ENCODE assay signal across 8 cellular contexts in the genomic region with DNA sequence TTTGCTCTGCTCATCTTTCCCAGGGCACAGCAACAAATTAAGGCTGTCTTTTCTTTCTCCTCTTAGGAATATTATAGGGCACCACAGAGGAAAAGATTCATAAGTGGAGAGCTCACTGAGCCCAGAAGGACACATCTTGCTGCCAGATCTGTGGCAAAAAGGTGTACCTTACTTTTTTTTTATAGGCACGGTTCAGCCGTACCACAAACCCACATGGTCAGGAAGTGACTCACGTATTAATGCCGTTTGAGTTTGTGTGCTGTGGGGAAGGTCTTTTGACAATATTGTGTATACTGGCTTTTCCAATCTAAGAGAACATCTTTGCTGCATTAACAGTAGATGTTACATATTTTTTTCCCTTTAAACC. TPM values are rescaled to one million over a fixed set of nuclear protein-coding genes. Genes with fewer than 3 reads are reported as not detected.
DNase-seq lines count a peak whose midpoint lies in the region; TF ChIP-seq lines count a peak whose summit lies in the region.

No MANE protein-coding gene starts in this region.

- POLR2A ChIA-PET in HEK293 (lab: Yijun Ruan, JAX) = interaction anchor here (0.9 to 2.2 kb wide), 4 partner anchors 9 to 106 kb away, joined by 3 to 11 read pairs (median 4); a partner anchor contains a TSS

- DNase-seq in NK-92 treated with Interleukin-12 subunit alpha and Interleukin-12 subunit beta, amount 100 ng/mL, for 24 hours (lab: John Stamatoyannopoulos, UW) = peak; percentile 43
- no peak for DNase-seq in NK-92 (lab: John Stamatoyannopoulos, UW; ENCODE audit: unreplicated experiment)
- peak; percentile 65 for DNase-seq in MG63
- DNase-seq in activated CD4-positive, alpha-beta T cell treated with anti-CD3 and anti-CD28 coated beads, Interleukin-2, amount 50 U/mL, for 4 hours = peak; percentile 27 to 31
- DNase-seq in fibroblast of pulmonary artery (ENCODE audit: low read depth) = peak; percentile 62
- DNase-seq in stimulated activated naive CD4-positive, alpha-beta T cell (lab: John Stamatoyannopoulos, UW) = peak; percentile 15 to 84 (median 70)
- no peak for DNase-seq in NCI-H2107 (lab: John Stamatoyannopoulos, UW)

- no peak for TF ChIP-seq CTCF in HEK293 (tag by site-specific recombination; IDR thresholded peaks at IDR 0.05)
- no peak for TF ChIP-seq CTCF in fibroblast of pulmonary artery (IDR thresholded peaks at IDR 0.05; ENCODE audit: low read length, missing control alignments)

- no peaks in the 10 kb centered on the region for H3K27me3 ChIP-seq in MG63

- no peak overlapping the region for H3K27ac ChIP-seq in HEK293 (ENCODE audit: extremely low read depth, low read depth, low read length)

- H3K9me3 ChIP-seq in HEK293 (ENCODE audit: control insufficient read depth, insufficient read depth, low read depth, low read length) = no peaks in the 10 kb centered on the region
- peaks cover 3% of the 10 kb centered on the region for H3K9me3 ChIP-seq in MG63

- H3K4me1 ChIP-seq in HEK293 (ENCODE audit: control insufficient read depth, insufficient read depth, low read length) = peaks cover 5% of the 10 kb centered on the region

- CTCF ChIA-PET in HEK293 (lab: Yijun Ruan, JAX) = interaction anchor here (0.6 to 3.3 kb wide), 18 partner anchors 8 to 1433 kb away, joined by 3 to 32 read pairs (median 4); a partner anchor contains a TSS

- no peaks in the 10 kb centered on the region for H3K36me3 ChIP-seq in HEK293 (ENCODE audit: control insufficient read depth in 2 of 2, insufficient read depth in 1 of 2, low read length in 2 of 2)
- H3K36me3 ChIP-seq in MG63 = no peaks in the 10 kb centered on the region

- H3K4me3 ChIP-seq in HEK293 (ENCODE audit: low read depth, low read length) = no peak overlapping the region
- no peak overlapping the region for H3K4me3 ChIP-seq in MG63
- H3K4me3 ChIP-seq in fibroblast of pulmonary artery (replicated peaks; ENCODE audit: low read depth, low read length) = no peak overlapping the region

TF ChIP-seq in HEK293, 187 proteins besides CTCF, POLR2A, EP300 and RAD21:
- TF ChIP-seq, protein P1, sequence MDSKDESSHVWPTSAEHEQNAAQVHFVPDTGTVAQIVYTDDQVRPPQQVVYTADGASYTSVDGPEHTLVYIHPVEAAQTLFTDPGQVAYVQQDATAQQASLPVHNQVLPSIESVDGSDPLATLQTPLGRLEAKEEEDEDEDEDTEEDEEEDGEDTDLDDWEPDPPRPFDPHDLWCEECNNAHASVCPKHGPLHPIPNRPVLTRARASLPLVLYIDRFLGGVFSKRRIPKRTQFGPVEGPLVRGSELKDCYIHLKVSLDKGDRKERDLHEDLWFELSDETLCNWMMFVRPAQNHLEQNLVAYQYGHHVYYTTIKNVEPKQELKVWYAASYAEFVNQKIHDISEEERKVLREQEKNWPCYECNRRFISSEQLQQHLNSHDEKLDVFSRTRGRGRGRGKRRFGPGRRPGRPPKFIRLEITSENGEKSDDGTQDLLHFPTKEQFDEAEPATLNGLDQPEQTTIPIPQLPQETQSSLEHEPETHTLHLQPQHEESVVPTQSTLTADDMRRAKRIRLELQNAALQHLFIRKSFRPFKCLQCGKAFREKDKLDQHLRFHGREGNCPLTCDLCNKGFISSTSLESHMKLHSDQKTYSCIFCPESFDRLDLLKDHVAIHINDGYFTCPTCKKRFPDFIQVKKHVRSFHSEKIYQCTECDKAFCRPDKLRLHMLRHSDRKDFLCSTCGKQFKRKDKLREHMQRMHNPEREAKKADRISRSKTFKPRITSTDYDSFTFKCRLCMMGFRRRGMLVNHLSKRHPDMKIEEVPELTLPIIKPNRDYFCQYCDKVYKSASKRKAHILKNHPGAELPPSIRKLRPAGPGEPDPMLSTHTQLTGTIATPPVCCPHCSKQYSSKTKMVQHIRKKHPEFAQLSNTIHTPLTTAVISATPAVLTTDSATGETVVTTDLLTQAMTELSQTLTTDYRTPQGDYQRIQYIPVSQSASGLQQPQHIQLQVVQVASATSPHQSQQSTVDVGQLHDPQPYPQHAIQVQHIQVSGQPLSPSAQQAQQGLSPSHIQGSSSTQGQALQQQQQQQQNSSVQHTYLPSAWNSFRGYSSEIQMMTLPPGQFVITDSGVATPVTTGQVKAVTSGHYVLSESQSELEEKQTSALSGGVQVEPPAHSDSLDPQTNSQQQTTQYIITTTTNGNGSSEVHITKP (tag by site-specific recombination; IDR thresholded peaks at IDR 0.05) = 0 out of 2 replicates have a peak, but pooled peaks have one; percentile 10
- no peak for TF ChIP-seq ZNF423 (tag by site-specific recombination; IDR thresholded peaks at IDR 0.05)
- no peak for TF ChIP-seq SP7 (tag by site-specific recombination; IDR thresholded peaks at IDR 0.05)
- peak; percentile 51; the same call in 1 of the 2 replicates for TF ChIP-seq ZNF335 (tag by site-specific recombination; conservative IDR thresholded peaks at IDR 0.05)
- TF ChIP-seq ZNF311 (tag by site-specific recombination; IDR thresholded peaks at IDR 0.05; ENCODE audit: borderline replicate concordance) = no peak
- TF ChIP-seq ZBTB8A (tag by site-specific recombination; IDR thresholded peaks at IDR 0.05) = no peak
- no peak for TF ChIP-seq ZBTB21 (tag by site-specific recombination; IDR thresholded peaks at IDR 0.05)
- TF ChIP-seq, protein P2, sequence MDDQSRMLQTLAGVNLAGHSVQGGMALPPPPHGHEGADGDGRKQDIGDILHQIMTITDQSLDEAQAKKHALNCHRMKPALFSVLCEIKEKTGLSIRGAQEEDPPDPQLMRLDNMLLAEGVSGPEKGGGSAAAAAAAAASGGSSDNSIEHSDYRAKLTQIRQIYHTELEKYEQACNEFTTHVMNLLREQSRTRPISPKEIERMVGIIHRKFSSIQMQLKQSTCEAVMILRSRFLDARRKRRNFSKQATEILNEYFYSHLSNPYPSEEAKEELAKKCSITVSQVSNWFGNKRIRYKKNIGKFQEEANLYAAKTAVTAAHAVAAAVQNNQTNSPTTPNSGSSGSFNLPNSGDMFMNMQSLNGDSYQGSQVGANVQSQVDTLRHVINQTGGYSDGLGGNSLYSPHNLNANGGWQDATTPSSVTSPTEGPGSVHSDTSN (CRISPR knock-in tag; IDR thresholded peaks at IDR 0.05) = no peak
- TF ChIP-seq, protein P3, sequence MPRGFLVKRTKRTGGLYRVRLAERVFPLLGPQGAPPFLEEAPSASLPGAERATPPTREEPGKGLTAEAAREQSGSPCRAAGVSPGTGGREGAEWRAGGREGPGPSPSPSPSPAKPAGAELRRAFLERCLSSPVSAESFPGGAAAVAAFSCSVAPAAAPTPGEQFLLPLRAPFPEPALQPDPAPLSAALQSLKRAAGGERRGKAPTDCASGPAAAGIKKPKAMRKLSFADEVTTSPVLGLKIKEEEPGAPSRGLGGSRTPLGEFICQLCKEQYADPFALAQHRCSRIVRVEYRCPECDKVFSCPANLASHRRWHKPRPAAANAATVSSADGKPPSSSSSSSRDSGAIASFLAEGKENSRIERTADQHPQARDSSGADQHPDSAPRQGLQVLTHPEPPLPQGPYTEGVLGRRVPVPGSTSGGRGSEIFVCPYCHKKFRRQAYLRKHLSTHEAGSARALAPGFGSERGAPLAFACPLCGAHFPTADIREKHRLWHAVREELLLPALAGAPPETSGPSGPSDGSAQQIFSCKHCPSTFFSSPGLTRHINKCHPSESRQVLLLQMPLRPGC (tag by site-specific recombination; IDR thresholded peaks at IDR 0.05) = no peak

RNA-seq across cellular contexts. Expression of a gene that starts 28.4 kb away (rescaled TPM):
- total RNA-seq in MG63 (2014; rRNA removed; shearing (Covaris generic); ENCODE audit: low replicate concordance) = 2.9 and 3.2 TPM in 2 replicates

RNA-seq across cellular contexts. Expression of a gene that starts 29.8 kb away (rescaled TPM):
- total RNA-seq in MG63 (2014; rRNA removed; shearing (Covaris generic); ENCODE audit: low replicate concordance) = 54.0 and 78.4 TPM in 2 replicates

Comparison
In these comparisons a context has a peak if more than half of its experiments do, and no peak if none do; other contexts are left out.
1. DNase-seq: peak in NK-92 treated with Interleukin-12 subunit alpha and Interleukin-12 subunit beta, amount 100 ng/mL, for 24 hours (single experiment), MG63 (single experiment), activated CD4-positive, alpha-beta T cell treated with anti-CD3 and anti-CD28 coated beads, Interleukin-2, amount 50 U/mL, for 4 hours (2 of 2), fibroblast of pulmonary artery (single experiment) and stimulated activated naive CD4-positive, alpha-beta T cell (6 of 6); none in NK-92 (single experiment) and NCI-H2107 (single experiment).